In the genomic region with DNA sequence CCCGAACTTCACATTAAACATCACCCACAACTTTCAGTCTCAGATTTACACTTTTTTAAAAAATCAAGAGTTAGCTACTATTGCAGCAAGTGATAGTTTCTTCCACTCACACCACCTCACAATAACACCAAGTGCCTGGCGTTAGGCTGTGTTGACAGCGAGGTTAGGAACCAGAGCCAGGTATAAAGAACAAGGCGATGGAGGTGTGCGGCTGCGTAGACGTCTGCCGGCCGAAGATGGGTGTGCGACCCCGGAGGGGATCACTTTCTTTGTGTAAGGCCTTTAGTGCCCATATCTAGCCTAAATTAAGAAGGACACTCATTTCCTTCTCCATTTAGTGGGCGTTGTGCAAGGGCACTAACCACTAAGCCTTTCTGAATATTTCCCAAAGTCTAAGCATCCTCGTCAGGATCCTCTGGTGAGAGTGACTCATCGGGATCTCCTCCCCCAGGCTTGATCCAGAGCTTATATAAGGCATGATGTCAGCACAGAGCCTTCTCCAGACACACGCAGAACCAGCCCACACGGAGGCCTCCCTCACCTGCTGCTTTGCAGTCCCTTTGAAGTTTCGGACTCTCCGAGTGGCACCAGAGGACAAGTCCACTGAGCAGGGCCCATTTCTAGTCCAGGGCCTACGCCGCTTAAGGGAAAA, we compare ENCODE assay signal across 8 cellular contexts. TPM values are rescaled to one million over a fixed set of nuclear protein-coding genes. Genes with fewer than 3 reads are reported as not detected.
DNase-seq lines count a peak whose midpoint lies in the region; ATAC-seq and TF ChIP-seq lines count a peak whose summit lies in the region.
"Had no signal": no experiment of that assay in that cellular context is flagged by ENCODE, and none has a peak within 500 bp of the region (broad histone marks: within the 10 kb centered on the region; RNA-seq: fewer than 3 reads in every experiment).

No MANE protein-coding gene starts in this region.

- H3K4me2 ChIP-seq in GM23338, result peak overlapping the region; percentile 99

- 52 to 62% methylated on average over 20 of the region's 20 CpGs for WGBS in esophagus, 2 donors

- no peaks in the 10 kb centered on the region for H3K79me2 ChIP-seq in GM23338 (replicated peaks; ENCODE audit: insufficient read depth)

- DNase-seq in GM23338 (ENCODE audit: low spot score) (peak; percentile 14), RWPE2 (ENCODE audit: low spot score) (peak; percentile 78)

- peaks cover 32% of the 10 kb centered on the region for H3K4me1 ChIP-seq in GM23338 (ENCODE audit: insufficient read depth)
- peaks cover 19% of the 10 kb centered on the region for H3K4me1 ChIP-seq in RWPE2 (ENCODE audit: insufficient read depth, poor library complexity, severe bottlenecking)
- H3K4me1 ChIP-seq in esophagus (ENCODE audit: control insufficient read depth in 2 of 2, insufficient read depth in 2 of 2, low read length in 1 of 2), result peaks cover 6 to 15% of the 10 kb centered on the region in 2 donors

- H3K27ac Mint-ChIP-seq in GM23338 (no peak overlapping the region), nephron (no peak overlapping the region)

- no peaks in the 10 kb centered on the region for H3K9me2 ChIP-seq in GM23338 (ENCODE audit: insufficient read depth)

- H3K4me3 Mint-ChIP-seq in GM23338 (peak overlapping the region; percentile 70), nephron (peak overlapping the region; percentile 77 to 86 (median 82))

- no peaks in the 10 kb centered on the region for H3K36me3 ChIP-seq in GM23338 (ENCODE audit: insufficient read depth)
- H3K36me3 ChIP-seq in RWPE2 (ENCODE audit: low read depth), result no peaks in the 10 kb centered on the region
- H3K36me3 ChIP-seq in esophagus (ENCODE audit: control insufficient read depth in 2 of 2, insufficient read depth in 2 of 2, low read length in 1 of 2), result no peaks in the 10 kb centered on the region

- TF ChIP-seq CTCF in GM23338 (conservative IDR thresholded peaks at IDR 0.05; ENCODE audit: low read depth in 2 of 2) (no peak), RWPE2 (IDR thresholded peaks at IDR 0.05; ENCODE audit: poor library complexity, severe bottlenecking) (no peak), nephron (IDR thresholded peaks at IDR 0.05; ENCODE audit: unreplicated experiment in 3 of 3) (no peak)

- peaks cover 42% of the 10 kb centered on the region for H3K4me1 Mint-ChIP-seq in GM23338
- H3K4me1 Mint-ChIP-seq in nephron, result peaks cover 4% of the 10 kb centered on the region

- H3K27me3 ChIP-seq in GM23338 (ENCODE audit: insufficient read depth) (peaks cover 32% of the 10 kb centered on the region), RWPE2 (ENCODE audit: insufficient read depth, poor library complexity, severe bottlenecking) (no peaks in the 10 kb centered on the region), esophagus (ENCODE audit: control insufficient read depth in 1 of 2, insufficient read depth in 2 of 2, low read length in 2 of 2) (no peaks in the 10 kb centered on the region)

- H3K27me3 Mint-ChIP-seq in GM23338 (ENCODE audit: insufficient read depth, low read depth, poor library complexity), result peaks cover 20% of the 10 kb centered on the region
- peaks cover 73% of the 10 kb centered on the region for H3K27me3 Mint-ChIP-seq in nephron (ENCODE audit: low read depth)

- H2AFZ ChIP-seq in GM23338, result peak overlapping the region; percentile 97

- H4K20me1 ChIP-seq in GM23338 (replicated peaks; ENCODE audit: insufficient read depth), result no peaks in the 10 kb centered on the region; the same call in 1 of the 2 replicates

- H3F3A ChIP-seq in GM23338 (replicated peaks; ENCODE audit: low read depth), result no peaks in the 10 kb centered on the region; the same call in 1 of the 2 replicates

- H3K9me3 ChIP-seq in RWPE2 (ENCODE audit: severe bottlenecking), result no peaks in the 10 kb centered on the region
- H3K9me3 ChIP-seq in esophagus (ENCODE audit: control insufficient read depth in 2 of 2, insufficient read depth in 1 of 2, low read depth in 1 of 2, low read length in 1 of 2), result no peaks in the 10 kb centered on the region

- H3K9me3 Mint-ChIP-seq in GM23338 (no peaks in the 10 kb centered on the region), nephron (no peaks in the 10 kb centered on the region)

- no peak overlapping the region for H3K27ac ChIP-seq in GM23338 (ENCODE audit: low read depth)
- no peak overlapping the region for H3K27ac ChIP-seq in RWPE2 (ENCODE audit: poor library complexity, severe bottlenecking)
- peak overlapping the region; percentile 84 to 91 for H3K27ac ChIP-seq in esophagus (ENCODE audit: low read depth in 2 of 2, low read length in 1 of 2)
- H3K27ac ChIP-seq: SK-N-MC had no signal

- peak overlapping the region; percentile 87 for H3K4me3 ChIP-seq in GM23338
- H3K4me3 ChIP-seq in RWPE2 (ENCODE audit: severe bottlenecking), result no peak overlapping the region
- H3K4me3 ChIP-seq in esophagus (ENCODE audit: low read depth in 1 of 2, low read length in 2 of 2), result peak overlapping the region; percentile 45 to 56
- H3K4me3 ChIP-seq: SK-N-MC had no signal

- ATAC-seq in GM23338 (peak; percentile 15), RWPE2 (ENCODE audit: low read depth) (peak; percentile 98), HG02885 (IDR thresholded peaks at IDR 0.05; ENCODE audit: poor library complexity, unreplicated experiment) (no peak), HG03439 (IDR thresholded peaks at IDR 0.05; ENCODE audit: unreplicated experiment) (no peak), GM18502 (IDR thresholded peaks at IDR 0.05; ENCODE audit: poor library complexity, unreplicated experiment) (no peak)

- H3K36me3 Mint-ChIP-seq in GM23338 (ENCODE audit: low read depth) (no peaks in the 10 kb centered on the region), nephron (ENCODE audit: low read depth) (no peaks in the 10 kb centered on the region)

TF ChIP-seq in GM23338, 12 proteins besides CTCF, POLR2A, EP300 and RAD21 (continues in another document):
- TF ChIP-seq STAT1 (IDR thresholded peaks at IDR 0.05; ENCODE audit: unreplicated experiment) (no peak), JUNB (IDR thresholded peaks at IDR 0.05; ENCODE audit: unreplicated experiment) (no peak), ZNF462 (CRISPR knock-in tag; IDR thresholded peaks at IDR 0.05) (no peak), EZH2 (IDR thresholded peaks at IDR 0.05; ENCODE audit: low read depth, unreplicated experiment) (no peak), ZNF114 (CRISPR knock-in tag; IDR thresholded peaks at IDR 0.05) (no peak), NANOG (IDR thresholded peaks at IDR 0.05; ENCODE audit: borderline replicate concordance) (no peak)

RNA-seq across cellular contexts. Expression of gene NHLH2, which starts 11.8 kb away (rescaled TPM):
- 1.7 and 2.3 TPM in 2 replicates for total RNA-seq in GM23338 (2014; rRNA removed; shearing (Covaris generic))
- polyA plus RNA-seq in GM23338 (2016; fragmentation: Nextera tagmentation; extraction: Ambion mirVana) (1.8 and 1.9 TPM in 2 replicates), esophagus (1 to 10 TPM; 1.3 to 1.8 TPM)

Comparison
In these comparisons a context has a peak if more than half of its experiments do, and no peak if none do; other contexts are left out.
1. ATAC-seq: peak in GM23338 (single experiment) and RWPE2 (single experiment); none in HG02885 (single experiment), HG03439 (single experiment) and GM18502 (single experiment).
2. H3K27ac ChIP-seq: peak in esophagus (2 of 2); none in GM23338 (single experiment) and RWPE2 (single experiment).